In genomic region chr18:57585846-57586242, GRCh38 we compare ENCODE assay signal across 8 cellular contexts. TPM values are rescaled to one million over a fixed set of nuclear protein-coding genes. Genes with fewer than 3 reads are reported as not detected.
A peak's percentile ranks its signal among the peaks of the same experiment; 100 is the strongest.
DNase-seq lines count a peak whose midpoint lies in the region; TF ChIP-seq lines count a peak whose summit lies in the region.

No MANE protein-coding gene starts in this region.

- no peaks in the 10 kb centered on the region for H4K20me1 ChIP-seq in OCI-LY3 (ENCODE audit: insufficient read depth, low read length)

- H3K4me3 Mint-ChIP-seq in nephron = peak overlapping the region; percentile 84 to 96 (median 89)

- H2AFZ ChIP-seq in OCI-LY3 (ENCODE audit: low read depth, low read length) = peak overlapping the region; percentile 86

- no peak for DNase-seq in left ventricle myocardium inferior
- no peak for DNase-seq in cardiac septum (ENCODE audit: low spot score)
- DNase-seq in NCI-H1694 (lab: John Stamatoyannopoulos, UW) = no peak
- DNase-seq in GOT3 (lab: John Stamatoyannopoulos, UW) = no peak
- no peak for DNase-seq in germinal center (ENCODE audit: low spot score)

- peak overlapping the region; percentile 88 for H3K4me2 ChIP-seq in OCI-LY3 (ENCODE audit: low read length)

- peaks cover 20% of the 10 kb centered on the region for H3K4me1 Mint-ChIP-seq in nephron

- peak overlapping the region; percentile 75 for H3K9ac ChIP-seq in OCI-LY3 (ENCODE audit: low read length)

- TF ChIP-seq CTCF in left ventricle myocardium inferior (IDR thresholded peaks at IDR 0.05; ENCODE audit: borderline replicate concordance) (no peak), OCI-LY3 (IDR thresholded peaks at IDR 0.05; ENCODE audit: low read depth, low read length) (no peak), nephron (IDR thresholded peaks at IDR 0.05; ENCODE audit: unreplicated experiment in 3 of 3) (no peak)

- H3K27ac Mint-ChIP-seq in nephron = peak overlapping the region; percentile 34 to 56 (median 50)

- H3K27me3 ChIP-seq in left ventricle myocardium inferior (ENCODE audit: low read depth) = no peaks in the 10 kb centered on the region
- no peaks in the 10 kb centered on the region for H3K27me3 ChIP-seq in OCI-LY3 (ENCODE audit: low read depth, low read length)
- no peaks in the 10 kb centered on the region for H3K27me3 ChIP-seq in ectodermal cell (ENCODE audit: control insufficient read depth, insufficient read depth, low read length, poor library complexity, severe bottlenecking)

- H3K79me2 ChIP-seq in OCI-LY3 (ENCODE audit: low read length) = peaks cover 2% of the 10 kb centered on the region; the same call in 1 of the 2 replicates

- H3K4me3 ChIP-seq in left ventricle myocardium inferior (peak overlapping the region; percentile 97), OCI-LY3 (ENCODE audit: low read length) (peak overlapping the region; percentile 79), ectodermal cell (ENCODE audit: insufficient read depth, low read depth, low read length) (peak overlapping the region; percentile 82)

- H3K27me3 Mint-ChIP-seq in nephron (ENCODE audit: low read depth) = no peaks in the 10 kb centered on the region

- H3K36me3 ChIP-seq in left ventricle myocardium inferior (peaks cover 9% of the 10 kb centered on the region), OCI-LY3 (replicated peaks; ENCODE audit: low read depth, low read length) (peaks cover 11% of the 10 kb centered on the region), ectodermal cell (ENCODE audit: control insufficient read depth, insufficient read depth, low read length) (no peaks in the 10 kb centered on the region)

- no peaks in the 10 kb centered on the region for H3K9me3 ChIP-seq in left ventricle myocardium inferior (replicated peaks)
- H3K9me3 ChIP-seq in OCI-LY3 (ENCODE audit: insufficient read depth, low read length) = no peaks in the 10 kb centered on the region
- H3K9me3 ChIP-seq in ectodermal cell (ENCODE audit: control insufficient read depth, low read length) = no peaks in the 10 kb centered on the region

- intact Hi-C loops in left ventricle myocardium inferior (cut with micrococcal nuclease) = no loop called here
- intact Hi-C loops in cardiac septum (cut with DNase I) = no loop called here

- H3K4me1 ChIP-seq in left ventricle myocardium inferior (peaks cover 22% of the 10 kb centered on the region), OCI-LY3 (ENCODE audit: low read length) (peaks cover 26% of the 10 kb centered on the region), ectodermal cell (ENCODE audit: control insufficient read depth, insufficient read depth, low read length) (peaks cover 10% of the 10 kb centered on the region)

- H3K9me3 Mint-ChIP-seq in nephron = no peaks in the 10 kb centered on the region

- H3K36me3 Mint-ChIP-seq in nephron (ENCODE audit: low read depth) = peaks cover 14% of the 10 kb centered on the region

- WGBS in ectodermal cell, 2 experiments = 28 to 33% methylated on average over 8 of the region's 8 CpGs

- H3K27ac ChIP-seq in left ventricle myocardium inferior (replicated peaks) = peak overlapping the region; percentile 89
- H3K27ac ChIP-seq in OCI-LY3 (ENCODE audit: low read length) = no peak overlapping the region
- no peak overlapping the region for H3K27ac ChIP-seq in ectodermal cell (ENCODE audit: insufficient read depth, low read depth, low read length, poor library complexity, severe bottlenecking)

RNA-seq across cellular contexts. Expression of gene FECH, which starts 0.7 kb away (rescaled TPM):
- total RNA-seq in left ventricle myocardium inferior (37.0 TPM), cardiac septum (39.5 TPM)
- polyA plus RNA-seq in ectodermal cell (2013, experiment 1 of 4) = 29.1 TPM
- 33.7 TPM for polyA plus RNA-seq in ectodermal cell (2013, experiment 2 of 4)
- 23.7 TPM for polyA plus RNA-seq in ectodermal cell (2013, experiment 3 of 4)
- polyA plus RNA-seq in ectodermal cell (2013, experiment 4 of 4) = 23.3 TPM

RNA-seq across cellular contexts. Expression of gene NARS1, which starts 35.8 kb away (rescaled TPM):
- total RNA-seq in left ventricle myocardium inferior = 117 TPM
- 111 TPM for total RNA-seq in cardiac septum
- polyA plus RNA-seq in ectodermal cell (2013, experiment 1 of 4) = 108 TPM
- 110 TPM for polyA plus RNA-seq in ectodermal cell (2013, experiment 2 of 4)
- 81.4 TPM for polyA plus RNA-seq in ectodermal cell (2013, experiment 3 of 4)
- 88.1 TPM for polyA plus RNA-seq in ectodermal cell (2013, experiment 4 of 4)
